Comparison of ENCODE assay signal across 15 cellular contexts in genomic region chr5:72288923-72289322, GRCh38. TPM values are rescaled to one million over a fixed set of nuclear protein-coding genes. Genes with fewer than 3 reads are reported as not detected.
DNase-seq lines count a peak whose midpoint lies in the region; ATAC-seq, FAIRE-seq and TF ChIP-seq lines count a peak whose summit lies in the region.
"Had no signal": no experiment of that assay in that cellular context is flagged by ENCODE, and none has a peak within 500 bp of the region (broad histone marks: within the 10 kb centered on the region; RNA-seq: fewer than 3 reads in every experiment).

No MANE protein-coding gene starts in this region.

- no peak for FAIRE-seq in frontal cortex (lab: Jason Lieb, UNC)
- FAIRE-seq: HTR-8/SVneo had no signal

- H3K4me3 ChIP-seq in thoracic aorta = no peak overlapping the region

- intact Hi-C loops in Right ventricle myocardium inferior (cut with DNase I) (no loop called here), cardiac septum (cut with DNase I) (no loop called here)

- H3K27me3 ChIP-seq in thoracic aorta (replicated peaks; ENCODE audit: insufficient read depth) = no peaks in the 10 kb centered on the region

- no peaks in the 10 kb centered on the region for H3K36me3 ChIP-seq in thoracic aorta

- H3K9me3 ChIP-seq in thoracic aorta = no peaks in the 10 kb centered on the region

- no peak for TF ChIP-seq CTCF in thoracic aorta (IDR thresholded peaks at IDR 0.05)

- no peak for DNase-seq in Right ventricle myocardium inferior (ENCODE audit: missing footprints)
- DNase-seq in cardiac septum (ENCODE audit: low spot score) = no peak
- peak; percentile 8 for DNase-seq in NCI-H345 treated with DMSO at 0.1 percent for 48 hours (lab: John Stamatoyannopoulos, UW; ENCODE audit: unreplicated experiment)
- DNase-seq in caudate nucleus (lab: John Stamatoyannopoulos, UW) = peak in 24 of 61 donors; percentile 8 to 99 (median 34)
- no peak for DNase-seq in thoracic aorta (ENCODE audit: low spot score)
- DNase-seq in frontal cortex (ENCODE audit: low spot score in 2 of 2) = no peak
- DNase-seq in activated T-cell treated with anti-CD3 and anti-CD28 coated beads, Interleukin-2, amount 50 U/mL, for 1 hour = no peak
- DNase-seq: activated CD8-positive, alpha-beta memory T cell treated with anti-CD3 and anti-CD28 coated beads, Interleukin-2, amount 10 ng/mL, durations not matched to agents 7 days and 5 days; activated naive CD8-positive, alpha-beta T cell treated with anti-CD3 and anti-CD28 coated beads for 36 hours; islet precursor cell; stimulated activated CD4-positive, alpha-beta T cell treated with anti-CD3 and anti-CD28 coated beads, Interleukin-2, amount 100 ng/mL, for 48 hours had no signal

- H3K27ac ChIP-seq in caudate nucleus (ENCODE audit: low read depth, low read length) (peak overlapping the region; percentile 65), thoracic aorta (peak overlapping the region; percentile 2 to 9)

- peaks cover 5 to 41% of the 10 kb centered on the region in 2 donors for H3K4me1 ChIP-seq in thoracic aorta (ENCODE audit: control insufficient read depth in 1 of 2, low read depth in 2 of 2)

- ATAC-seq in Right ventricle myocardium inferior (peak; percentile 37), thoracic aorta (ENCODE audit: insufficient number of reproducible peaks, low FRiP score, low read depth) (no peak), HG03342 (IDR thresholded peaks at IDR 0.05; ENCODE audit: unreplicated experiment) (no peak)
- ATAC-seq: activated CD8-positive, alpha-beta memory T cell treated with anti-CD3 and anti-CD28 coated beads, Interleukin-2, amount 10 ng/mL, durations not matched to agents 7 days and 5 days; HCT116; stimulated activated memory B cell treated with anti-CD40 and anti-IgM and Interleukin-4, amounts not matched to agents 10 μg/mL and 1 μg/mL and 100 μg/mL, for 72 hours had no signal

RNA-seq across cellular contexts. Expression of gene MRPS27, which starts 31.1 kb away (rescaled TPM):
- total RNA-seq in Right ventricle myocardium inferior = 65.5 TPM
- total RNA-seq in cardiac septum = 60.4 TPM
- total RNA-seq in thoracic aorta = 10 to 100 TPM; 42.9 to 58.8 TPM
- total RNA-seq in frontal cortex = 69.3 TPM

RNA-seq across cellular contexts. Expression of gene PTCD2, which starts 31.2 kb away (rescaled TPM):
- 15.5 TPM for total RNA-seq in Right ventricle myocardium inferior
- 17.3 TPM for total RNA-seq in cardiac septum
- total RNA-seq in thoracic aorta = 1 to 10 TPM; 2.8 to 5.3 TPM
- 4.9 TPM for total RNA-seq in frontal cortex
